Comparison of ENCODE assay signal across 8 cellular contexts in genomic region chr19:18594096-18594823, GRCh38. TPM values are rescaled to one million over a fixed set of nuclear protein-coding genes. Genes with fewer than 3 reads are reported as not detected.
DNase-seq lines count a peak whose midpoint lies in the region; ATAC-seq and TF ChIP-seq lines count a peak whose summit lies in the region.

No MANE protein-coding gene starts in this region.

- ATAC-seq in GM18511 (IDR thresholded peaks at IDR 0.05; ENCODE audit: unreplicated experiment) = peak; percentile 43
- ATAC-seq in left ventricle myocardium superior = peak; percentile 73
- peak; percentile 88 for ATAC-seq in aorta (ENCODE audit: low FRiP score)

- CTCF ChIA-PET in A673 (lab: Charles Lee) = interaction anchor here (0.6 to 1.2 kb wide), 2 partner anchors 105 to 253 kb away, joined by 4 to 7 read pairs; no protein-coding TSS in a partner anchor

- TF ChIP-seq CTCF in A673 (conservative IDR thresholded peaks at IDR 0.05; ENCODE audit: low read depth, low read length) = peak; percentile 62

- POLR2A ChIA-PET in A673 (lab: Charles Lee; ENCODE audit: low non-redundant PET) = interaction anchor here (0.5 to 0.7 kb wide), 3 partner anchors 24 to 252 kb away, joined by 3 to 6 read pairs (median 4); no protein-coding TSS in a partner anchor

- H3K9ac ChIP-seq in adipocyte (ENCODE audit: low read length) = peak overlapping the region; percentile 53

- no peaks in the 10 kb centered on the region for H3K9me3 ChIP-seq in A673 (ENCODE audit: low read depth, low read length, poor library complexity, severe bottlenecking)
- H3K9me3 ChIP-seq in adipocyte (ENCODE audit: control insufficient read depth, low read length) = no peaks in the 10 kb centered on the region
- no peaks in the 10 kb centered on the region for H3K9me3 ChIP-seq in aorta (ENCODE audit: control insufficient read depth, low read length)

- intact Hi-C loops in A673 (cut with micrococcal nuclease; ENCODE audit: unreplicated experiment) = loop anchor here (5.0 to 10.0 kb wide), 4 partner anchors 83 to 323 kb away; partner anchors contain the start of genes COPE and DDX49
- intact Hi-C loops in left ventricle myocardium superior (cut with micrococcal nuclease) = loop anchor here (10.0 kb wide), 1 partner anchor 251 kb away; no protein-coding TSS in a partner anchor
- intact Hi-C loops in aorta (cut with DNase I) = loop anchor here (2.0 to 10.0 kb wide), 3 partner anchors 88 to 253 kb away; partner anchors contain the start of gene CRTC1 (in 1 of the 2)

- 0 to 1% methylated on average over 50 to 54 of the region's 54 CpGs for WGBS in aorta, 2 donors

- peak; percentile 86 for DNase-seq in A673 (ENCODE audit: low spot score)
- peak; percentile 62 for DNase-seq in LoVo (ENCODE audit: low spot score)
- DNase-seq in T-helper 1 cell = peak; percentile 56 to 75 (median 68)
- DNase-seq in adipocyte (ENCODE audit: low read depth) = peak; percentile 94
- DNase-seq in left ventricle myocardium superior = peak; percentile 84
- peak; percentile 48 for DNase-seq in renal cortical epithelial cell (ENCODE audit: low read depth)
- peak; percentile 84 to 93 for DNase-seq in aorta

- H3K27me3 ChIP-seq in A673 (replicated peaks; ENCODE audit: insufficient read depth, low read depth, low read length, poor library complexity) = no peaks in the 10 kb centered on the region
- no peaks in the 10 kb centered on the region for H3K27me3 ChIP-seq in adipocyte (replicated peaks; ENCODE audit: control insufficient read depth, insufficient read depth, low read length)
- H3K27me3 ChIP-seq in aorta (ENCODE audit: control insufficient read depth in 1 of 2, insufficient read depth in 2 of 2, low read length in 1 of 2) = no peaks in the 10 kb centered on the region

- no TSS peak for BruUV-seq in A673 (replicated peaks; lab: Mats Ljungman, UMichigan)

- H3K4me1 ChIP-seq in A673 (ENCODE audit: insufficient read depth, low read length, poor library complexity, severe bottlenecking) = peaks cover 68% of the 10 kb centered on the region
- peaks cover 43% of the 10 kb centered on the region for H3K4me1 ChIP-seq in adipocyte (ENCODE audit: control insufficient read depth, insufficient read depth, low read length)
- no peaks in the 10 kb centered on the region for H3K4me1 ChIP-seq in aorta (ENCODE audit: control insufficient read depth in 1 of 2, insufficient read depth in 2 of 2, low read length in 2 of 2)

- H3K4me3 ChIP-seq in A673 (ENCODE audit: low read depth, low read length, poor library complexity, severe bottlenecking) = peak overlapping the region; percentile 25
- H3K4me3 ChIP-seq in adipocyte (ENCODE audit: low read length) = no peak overlapping the region
- H3K4me3 ChIP-seq in aorta (ENCODE audit: low read length in 2 of 2) = no peak overlapping the region

- H3K36me3 ChIP-seq in A673 (ENCODE audit: insufficient read depth, low read length, poor library complexity, severe bottlenecking) (peaks cover 30% of the 10 kb centered on the region), adipocyte (ENCODE audit: control insufficient read depth, insufficient read depth, low read length, severe bottlenecking) (peaks cover 43% of the 10 kb centered on the region), aorta (ENCODE audit: control insufficient read depth in 1 of 2, insufficient read depth in 2 of 2, low read length in 1 of 2) (no peaks in the 10 kb centered on the region)

- H3K27ac ChIP-seq in A673 (ENCODE audit: low read depth, low read length, poor library complexity, severe bottlenecking) (peak overlapping the region; percentile 60), aorta (ENCODE audit: low read depth in 1 of 2, low read length in 2 of 2) (no peak overlapping the region)

RNA-seq across cellular contexts. Expression of gene REX1BD, which starts 5.7 kb away (rescaled TPM):
- total RNA-seq in A673 (2021) = 61.4 and 74.9 TPM in 2 replicates
- total RNA-seq in left ventricle myocardium superior = 75.8 TPM
- total RNA-seq in renal cortical epithelial cell = 30.2 and 62.2 TPM in 2 replicates
- 10 to 100 TPM; 33.3 to 67.1 TPM for total RNA-seq in aorta
- polyA plus RNA-seq in aorta = 100 to 1,000 TPM in 1 of 2 donors, 10 to 100 TPM in 1; 22.9 to 192 TPM

RNA-seq across cellular contexts. Expression of gene CRLF1, which starts 12.3 kb away (rescaled TPM):
- total RNA-seq in A673 (2021) = 192 and 305 TPM in 2 replicates
- 21.4 TPM for total RNA-seq in left ventricle myocardium superior
- 0.30 TPM in 1 of 2 replicates, not detected in the other for total RNA-seq in renal cortical epithelial cell
- 10 to 100 TPM; 34.3 to 92.5 TPM for total RNA-seq in aorta
- polyA plus RNA-seq in aorta = 1,000 to 10,000 TPM in 1 of 2 donors, 100 to 1,000 TPM in 1; 317 to 1,029 TPM

RNA-seq across cellular contexts. Expression of gene TMEM59L, which starts 18.4 kb away (rescaled TPM):
- total RNA-seq in A673 (2021) = 9.3 and 18.0 TPM in 2 replicates
- total RNA-seq in left ventricle myocardium superior = 1.5 TPM
- 0.40 TPM in 1 of 2 replicates, not detected in the other for total RNA-seq in renal cortical epithelial cell
- 1 to 10 TPM in 1 of 2 donors, under 1 TPM in 1; 0.97 to 8.9 TPM for total RNA-seq in aorta
- polyA plus RNA-seq in aorta = 1 to 10 TPM; 3.0 to 8.5 TPM

RNA-seq across cellular contexts. Expression of gene UBA52, which starts 22.6 kb away (rescaled TPM):
- total RNA-seq in A673 (2021) (1,270 and 1,348 TPM in 2 replicates), left ventricle myocardium superior (725 TPM), renal cortical epithelial cell (485 and 589 TPM in 2 replicates), aorta (100 to 1,000 TPM; 750 to 787 TPM)
- 1,000 to 10,000 TPM; 1,225 to 1,252 TPM for polyA plus RNA-seq in aorta

RNA-seq across cellular contexts. Expression of gene KXD1, which starts 36.6 kb away (rescaled TPM):
- 111 and 114 TPM in 2 replicates for total RNA-seq in A673 (2021)
- total RNA-seq in left ventricle myocardium superior = 43.9 TPM
- total RNA-seq in renal cortical epithelial cell = 47.6 and 76.4 TPM in 2 replicates
- 10 to 100 TPM; 85.4 to 92.4 TPM for total RNA-seq in aorta
- polyA plus RNA-seq in aorta = 100 to 1,000 TPM in 1 of 2 donors, 10 to 100 TPM in 1; 85.6 to 128 TPM

Comparison
In these comparisons a context has a peak if more than half of its experiments do, and no peak if none do; other contexts are left out.
1. RNA of gene CRLF1, which starts 12.3 kb away (total RNA-seq): 192 to 305 TPM in A673, 34.3 to 92.5 TPM in aorta and 21.4 TPM in left ventricle myocardium superior (single experiment); 0.30 TPM in renal cortical epithelial cell; every median in the first group is over 10 times any median in the second.
2. Peak in every context shown above with its lines, with median percentiles within 50 percentile points of each other: DNase-seq and ATAC-seq.